ENCODE assay signal across 1 cellular context in the genomic region with DNA sequence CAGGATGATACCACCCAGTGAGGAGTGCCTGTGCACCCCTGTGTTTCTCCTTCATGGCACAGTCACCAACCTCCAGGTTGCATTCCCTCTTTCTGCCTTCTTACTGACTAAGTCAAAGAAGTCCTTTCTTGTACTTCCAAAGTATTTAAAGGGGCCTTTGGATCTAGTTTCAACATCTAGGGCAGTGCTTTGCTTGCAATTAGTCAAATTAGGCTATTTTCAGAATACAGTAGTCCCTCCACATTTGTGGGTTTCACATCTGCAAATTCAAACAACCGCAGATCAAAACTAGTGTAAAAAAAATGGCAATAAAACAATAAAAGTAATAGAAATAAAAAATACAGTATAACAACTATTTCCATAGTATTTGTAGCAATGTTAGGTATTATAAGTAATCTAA.
TF ChIP-seq lines count a peak whose summit lies in the region.

No MANE protein-coding gene starts in this region.

TF ChIP-seq in SK-N-SH, 30 proteins besides CTCF, POLR2A, EP300 and RAD21 (continued from another document):
- TF ChIP-seq TEAD4 (IDR thresholded peaks at IDR 0.05; ENCODE audit: borderline replicate concordance, insufficient read depth) (no peak), RFX5 (IDR thresholded peaks at IDR 0.05; ENCODE audit: low read length) (no peak), SIN3A (IDR thresholded peaks at IDR 0.05; ENCODE audit: borderline replicate concordance, low read depth, low read length) (no peak), EZH2phosphoT487 (IDR thresholded peaks at IDR 0.05; ENCODE audit: borderline replicate concordance, low read depth) (no peak), RCOR1 (IDR thresholded peaks at IDR 0.05; ENCODE audit: low read length) (no peak), NRF1 (IDR thresholded peaks at IDR 0.05; ENCODE audit: low read depth, low read length) (no peak), FOXJ3 (CRISPR knock-in tag; IDR thresholded peaks at IDR 0.05) (no peak)
